Comparison of ENCODE assay signal across 1 cellular context in the genomic region with DNA sequence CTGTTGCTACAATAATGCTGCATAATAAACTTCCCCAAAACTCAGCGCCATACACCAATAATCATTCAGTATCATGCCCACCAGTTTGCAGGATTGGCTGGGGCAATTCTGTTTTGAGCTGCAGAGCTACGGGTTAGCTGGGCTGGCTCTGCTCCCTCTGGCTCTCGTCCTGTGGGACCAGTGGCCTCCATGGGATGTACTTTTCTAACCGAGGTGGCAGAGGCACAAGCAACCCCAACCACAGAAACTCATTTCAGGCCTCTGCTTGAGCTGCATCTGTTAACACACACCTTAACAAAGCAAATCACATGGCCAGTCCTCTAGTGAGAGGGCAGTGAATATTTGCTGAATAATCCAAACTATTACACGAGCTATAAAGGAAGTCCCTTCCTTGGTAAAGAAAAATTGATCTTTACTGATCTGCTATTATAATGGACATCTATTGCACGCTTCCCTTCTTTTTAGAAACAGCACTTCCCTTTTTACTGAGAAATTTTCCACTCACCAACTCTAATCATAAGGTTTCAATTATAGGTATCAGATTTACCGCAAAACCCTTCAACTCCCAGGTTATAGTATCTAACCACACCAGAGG.
TF ChIP-seq lines count a peak whose summit lies in the region.

No MANE protein-coding gene starts in this region.

TF ChIP-seq in SK-N-SH, 30 proteins besides CTCF, POLR2A, EP300 and RAD21 (continued from another document):
- no peak for TF ChIP-seq REST (IDR thresholded peaks at IDR 0.05; ENCODE audit: low read depth, low read length)
- no peak for TF ChIP-seq MXI1 (IDR thresholded peaks at IDR 0.05; ENCODE audit: low read depth, low read length)
